In genomic region chr10:62818426-62819011, GRCh38 we compare ENCODE assay signal across 7 cellular contexts. TPM values are rescaled to one million over a fixed set of nuclear protein-coding genes. Genes with fewer than 3 reads are reported as not detected.
DNase-seq lines count a peak whose midpoint lies in the region; ATAC-seq and TF ChIP-seq lines count a peak whose summit lies in the region.

No MANE protein-coding gene starts in this region.

- H3K27ac ChIP-seq in HCT116 (ENCODE audit: low read depth, low read length): no peak overlapping the region
- no peak overlapping the region for H3K27ac ChIP-seq in endodermal cell (ENCODE audit: low read depth, low read length)
- H3K27ac ChIP-seq in tibial artery: no peak overlapping the region

- peak overlapping the region; percentile 100 for H3K27ac Mint-ChIP-seq in activated CD4-positive, alpha-beta T cell treated with anti-CD3 and anti-CD28 coated beads, Interleukin-2, amount 10 ng/mL, durations not matched to agents 24 days and 14 days
- no peak overlapping the region for H3K27ac Mint-ChIP-seq in endodermal cell
- peak overlapping the region; percentile 96 to 100 for H3K27ac Mint-ChIP-seq in natural killer cell treated with Interleukin-12 subunit alpha and Interleukin-12 subunit beta and Interleukin-15 and Interleukin-18, amount 100 ng/mL, for 72 hours

- H3K9ac ChIP-seq in HCT116 (ENCODE audit: low read length) (no peak overlapping the region), endodermal cell (ENCODE audit: extremely low read depth, low read length, poor library complexity, severe bottlenecking) (no peak overlapping the region)

- H3K79me2 ChIP-seq in HCT116 (ENCODE audit: insufficient read depth, low read length): no peaks in the 10 kb centered on the region

- no peaks in the 10 kb centered on the region for H4K20me1 ChIP-seq in HCT116 (ENCODE audit: insufficient read depth)

- TF ChIP-seq CTCF in HCT116 (IDR thresholded peaks at IDR 0.05 in 2 of 3, conservative IDR thresholded peaks at IDR 0.05 in 1 of 3; ENCODE audit: borderline replicate concordance in 1 of 3, insufficient read depth in 1 of 3, low read depth in 2 of 3, low read length in 2 of 3) (no peak), endodermal cell (conservative IDR thresholded peaks at IDR 0.05) (peak; percentile 51), tibial artery (IDR thresholded peaks at IDR 0.05) (no peak)

- peaks cover 34% of the 10 kb centered on the region for H3K4me1 Mint-ChIP-seq in activated CD4-positive, alpha-beta T cell treated with anti-CD3 and anti-CD28 coated beads, Interleukin-2, amount 10 ng/mL, durations not matched to agents 24 days and 14 days
- H3K4me1 Mint-ChIP-seq in endodermal cell: peaks cover 15% of the 10 kb centered on the region
- peaks cover 35 to 38% of the 10 kb centered on the region in 2 donors for H3K4me1 Mint-ChIP-seq in natural killer cell treated with Interleukin-12 subunit alpha and Interleukin-12 subunit beta and Interleukin-15 and Interleukin-18, amount 100 ng/mL, for 72 hours (ENCODE audit: low read depth in 2 of 2)

- no peaks in the 10 kb centered on the region for H3K9me3 ChIP-seq in HCT116 (ENCODE audit: control insufficient read depth in 1 of 2, insufficient read depth in 1 of 2, low read depth in 1 of 2, low read length in 2 of 2)
- H3K9me3 ChIP-seq in endodermal cell (ENCODE audit: control insufficient read depth, low read length): no peaks in the 10 kb centered on the region
- H3K9me3 ChIP-seq in tibial artery: no peaks in the 10 kb centered on the region

- BruUV-seq in HCT116 (replicated peaks; lab: Mats Ljungman, UMichigan): no TSS peak

- RAD21 ChIA-PET in HCT116 (lab: Charles Lee; ENCODE audit: low non-redundant PET in 1 of 2, low total read pairs in 2 of 2, uncharacterized antibody in 2 of 2, unreplicated experiment in 2 of 2): interaction anchor here (0.5 to 1.5 kb wide), 6 partner anchors 161 to 265 kb away, joined by 3 to 8 read pairs (median 4); no protein-coding TSS in a partner anchor

- H3K4me2 ChIP-seq in HCT116 (ENCODE audit: low read length): peak overlapping the region; percentile 94

- H3K27me3 ChIP-seq in HCT116 (ENCODE audit: insufficient read depth, low read length) (no peaks in the 10 kb centered on the region), endodermal cell (ENCODE audit: control insufficient read depth, insufficient read depth, low read length, poor library complexity, severe bottlenecking) (peaks cover 86% of the 10 kb centered on the region), tibial artery (peaks cover 0 to 28% of the 10 kb centered on the region in 2 donors)

- H3K4me3 ChIP-seq in HCT116 (replicated peaks in 1 of 2; ENCODE audit: low read depth in 1 of 2, low read length in 2 of 2) (peak overlapping the region; percentile 59 to 62; a peak in 3 of 4 replicates), endodermal cell (ENCODE audit: low read length) (no peak overlapping the region), tibial artery (peak overlapping the region; percentile 66 to 70)

- no peak for DNase-seq in HCT116 (ENCODE audit: low read depth, low spot score)
- DNase-seq in activated CD4-positive, alpha-beta T cell treated with anti-CD3 and anti-CD28 coated beads, Interleukin-2, amount 10 ng/mL, durations not matched to agents 24 days and 14 days: peak; percentile 80
- DNase-seq in endodermal cell: peak; percentile 85
- DNase-seq in natural killer cell treated with Interleukin-12 subunit alpha and Interleukin-12 subunit beta and Interleukin-15 and Interleukin-18, amount 100 ng/mL, for 72 hours (ENCODE audit: low spot score): peak; percentile 77
- DNase-seq in tibial artery: no peak

- intact Hi-C loops in HCT116 (cut with micrococcal nuclease) (loop anchor here (1.0 to 5.0 kb wide), 6 partner anchors 208 to 894 kb away; partner anchors contain the start of gene NRBF2), tibial artery (cut with DNase I; ENCODE audit: low total_unique reads) (loop anchor here (5.0 to 10.0 kb wide), 3 partner anchors 316 to 374 kb away; partner anchors contain the start of gene NRBF2)
- intact Hi-C loops in activated CD4-positive, alpha-beta T cell treated with anti-CD3 and anti-CD28 coated beads, Interleukin-2, amount 10 ng/mL, durations not matched to agents 24 days and 14 days (cut with micrococcal nuclease): loop anchor here (1.0 to 10.0 kb wide), 12 partner anchors 20 to 916 kb away; partner anchors contain the start of gene ARID5B

- CTCF ChIA-PET in HCT116 (lab: Charles Lee): interaction anchor here (0.9 to 3.9 kb wide), 15 partner anchors 9 to 1048 kb away, joined by 3 to 71 read pairs (median 4); partner anchors contain the start of gene ADO

- no peaks in the 10 kb centered on the region for H3K9me3 Mint-ChIP-seq in activated CD4-positive, alpha-beta T cell treated with anti-CD3 and anti-CD28 coated beads, Interleukin-2, amount 10 ng/mL, durations not matched to agents 24 days and 14 days
- H3K9me3 Mint-ChIP-seq in endodermal cell: peaks cover 7% of the 10 kb centered on the region
- no peaks in the 10 kb centered on the region for H3K9me3 Mint-ChIP-seq in natural killer cell treated with Interleukin-12 subunit alpha and Interleukin-12 subunit beta and Interleukin-15 and Interleukin-18, amount 100 ng/mL, for 72 hours

- no peak for TF ChIP-seq POLR2A in HCT116 (IDR thresholded peaks at IDR 0.05; ENCODE audit: borderline replicate concordance, extremely low read depth, insufficient read depth, insufficient read length)

- no peak for ATAC-seq in HCT116
- peak in 1 of 2 donors; percentile 1 for ATAC-seq in natural killer cell treated with Interleukin-12 subunit alpha and Interleukin-12 subunit beta and Interleukin-15 and Interleukin-18, amount 100 ng/mL, for 72 hours
- no peak for ATAC-seq in HG02885 (IDR thresholded peaks at IDR 0.05; ENCODE audit: poor library complexity, unreplicated experiment)
- no peak for ATAC-seq in HG03469 (IDR thresholded peaks at IDR 0.05; ENCODE audit: unreplicated experiment)

- peaks cover 35% of the 10 kb centered on the region for H3K27me3 Mint-ChIP-seq in activated CD4-positive, alpha-beta T cell treated with anti-CD3 and anti-CD28 coated beads, Interleukin-2, amount 10 ng/mL, durations not matched to agents 24 days and 14 days
- H3K27me3 Mint-ChIP-seq in endodermal cell (ENCODE audit: insufficient read depth): peaks cover 83% of the 10 kb centered on the region
- peaks cover 7 to 9% of the 10 kb centered on the region in 2 donors for H3K27me3 Mint-ChIP-seq in natural killer cell treated with Interleukin-12 subunit alpha and Interleukin-12 subunit beta and Interleukin-15 and Interleukin-18, amount 100 ng/mL, for 72 hours

- TF ChIP-seq RAD21 in HCT116 (IDR thresholded peaks at IDR 0.05; ENCODE audit: low read depth): no peak; the same call in 1 of the 2 replicates

- H3K4me3 Mint-ChIP-seq in activated CD4-positive, alpha-beta T cell treated with anti-CD3 and anti-CD28 coated beads, Interleukin-2, amount 10 ng/mL, durations not matched to agents 24 days and 14 days: peak overlapping the region; percentile 97
- peak overlapping the region; percentile 64 for H3K4me3 Mint-ChIP-seq in endodermal cell
- H3K4me3 Mint-ChIP-seq in natural killer cell treated with Interleukin-12 subunit alpha and Interleukin-12 subunit beta and Interleukin-15 and Interleukin-18, amount 100 ng/mL, for 72 hours: peak overlapping the region; percentile 100

- WGBS in endodermal cell (ENCODE audit: insufficient coverage in 1 of 2, insufficient read length in 1 of 2), 2 experiments: 6 to 11% methylated on average over 8 to 65 of the region's 65 CpGs

- H3K36me3 ChIP-seq in HCT116 (ENCODE audit: control insufficient read depth in 1 of 2, insufficient read depth in 2 of 2, low read length in 2 of 2) (no peaks in the 10 kb centered on the region), endodermal cell (ENCODE audit: control insufficient read depth, insufficient read depth, low read length) (no peaks in the 10 kb centered on the region), tibial artery (peaks cover 0 to 2% (median 0%) of the 10 kb centered on the region in 3 donors)

- peak overlapping the region; percentile 86 for H2AFZ ChIP-seq in HCT116 (ENCODE audit: low read depth, low read length, poor library complexity, severe bottlenecking)

- H3K9me2 ChIP-seq in HCT116 (ENCODE audit: insufficient read depth): no peaks in the 10 kb centered on the region

- POLR2A ChIA-PET in HCT116 (lab: Charles Lee): interaction anchor here (1.2 to 1.6 kb wide), 2 partner anchors 14 to 200 kb away, joined by 5 read pairs; partner anchors contain the start of gene ADO

- H3K36me3 Mint-ChIP-seq in activated CD4-positive, alpha-beta T cell treated with anti-CD3 and anti-CD28 coated beads, Interleukin-2, amount 10 ng/mL, durations not matched to agents 24 days and 14 days (ENCODE audit: low read depth): peaks cover 29% of the 10 kb centered on the region
- no peaks in the 10 kb centered on the region for H3K36me3 Mint-ChIP-seq in endodermal cell (ENCODE audit: low read depth)
- H3K36me3 Mint-ChIP-seq in natural killer cell treated with Interleukin-12 subunit alpha and Interleukin-12 subunit beta and Interleukin-15 and Interleukin-18, amount 100 ng/mL, for 72 hours: peaks cover 6% of the 10 kb centered on the region

- H3K4me1 ChIP-seq in HCT116 (ENCODE audit: control insufficient read depth in 1 of 2, insufficient read depth in 2 of 2, low read length in 2 of 2) (peaks cover 9 to 34% of the 10 kb centered on the region in 2 experiments), endodermal cell (ENCODE audit: control insufficient read depth, insufficient read depth, low read length) (no peaks in the 10 kb centered on the region), tibial artery (peaks cover 0 to 48% (median 38%) of the 10 kb centered on the region in 4 donors)

TF ChIP-seq in HCT116, 20 proteins besides CTCF, POLR2A, EP300 and RAD21 (continues in another document):
- TF ChIP-seq SP1 (IDR thresholded peaks at IDR 0.05; ENCODE audit: low read depth) (no peak), YY1 (IDR thresholded peaks at IDR 0.05; ENCODE audit: extremely low read depth, insufficient replicate concordance, low read depth, low read length) (no peak), EZH2 (IDR thresholded peaks at IDR 0.05) (no peak)

RNA-seq across cellular contexts. Expression of gene EGR2, which starts 2.4 kb away (rescaled TPM):
- total RNA-seq in HCT116 (2021; ENCODE audit: unreplicated experiment) (2.3 TPM), endodermal cell (under 1 TPM; 0.24 to 0.35 TPM)
- 8.0 and 13.4 TPM in 2 replicates for polyA plus RNA-seq in HCT116 (2012)
- total RNA-seq in activated CD4-positive, alpha-beta T cell treated with anti-CD3 and anti-CD28 coated beads, Interleukin-2, amount 10 ng/mL, durations not matched to agents 24 days and 14 days: 178 and 201 TPM in 2 replicates
- polyA plus RNA-seq in endodermal cell (2013, experiment 1 of 2): 6.2 TPM
- 9.6 TPM for polyA plus RNA-seq in endodermal cell (2013, experiment 2 of 2)
- total RNA-seq in natural killer cell treated with Interleukin-12 subunit alpha and Interleukin-12 subunit beta and Interleukin-15 and Interleukin-18, amount 100 ng/mL, for 72 hours: 100 to 1,000 TPM in 1 of 2 donors, 10 to 100 TPM in 1; 14.3 to 116 TPM

RNA-seq across cellular contexts. Expression of gene ADO, which starts 14.0 kb away (rescaled TPM):
- total RNA-seq in HCT116 (2021; ENCODE audit: unreplicated experiment): 26.2 TPM
- polyA plus RNA-seq in HCT116 (2012): 10.4 and 13.8 TPM in 2 replicates
- 43.6 and 43.8 TPM in 2 replicates for total RNA-seq in activated CD4-positive, alpha-beta T cell treated with anti-CD3 and anti-CD28 coated beads, Interleukin-2, amount 10 ng/mL, durations not matched to agents 24 days and 14 days
- 10 to 100 TPM; 27.1 to 30.1 TPM for total RNA-seq in endodermal cell
- polyA plus RNA-seq in endodermal cell (2013, experiment 1 of 2): 25.3 TPM
- 23.9 TPM for polyA plus RNA-seq in endodermal cell (2013, experiment 2 of 2)
- total RNA-seq in natural killer cell treated with Interleukin-12 subunit alpha and Interleukin-12 subunit beta and Interleukin-15 and Interleukin-18, amount 100 ng/mL, for 72 hours: 10 to 100 TPM; 26.3 to 49.2 TPM

Comparison
In these comparisons a context has a peak if more than half of its experiments do, and no peak if none do; other contexts are left out.
1. DNase-seq: peak in activated CD4-positive, alpha-beta T cell treated with anti-CD3 and anti-CD28 coated beads, Interleukin-2, amount 10 ng/mL, durations not matched to agents 24 days and 14 days (single experiment), endodermal cell (single experiment) and natural killer cell treated with Interleukin-12 subunit alpha and Interleukin-12 subunit beta and Interleukin-15 and Interleukin-18, amount 100 ng/mL, for 72 hours (single experiment); none in HCT116 (single experiment) and tibial artery (0 of 2).
2. Peak in every context shown above with its lines, with median percentiles within 50 percentile points of each other: H3K4me3 Mint-ChIP-seq.